Comparison of ENCODE assay signal across 9 cellular contexts in the genomic region with DNA sequence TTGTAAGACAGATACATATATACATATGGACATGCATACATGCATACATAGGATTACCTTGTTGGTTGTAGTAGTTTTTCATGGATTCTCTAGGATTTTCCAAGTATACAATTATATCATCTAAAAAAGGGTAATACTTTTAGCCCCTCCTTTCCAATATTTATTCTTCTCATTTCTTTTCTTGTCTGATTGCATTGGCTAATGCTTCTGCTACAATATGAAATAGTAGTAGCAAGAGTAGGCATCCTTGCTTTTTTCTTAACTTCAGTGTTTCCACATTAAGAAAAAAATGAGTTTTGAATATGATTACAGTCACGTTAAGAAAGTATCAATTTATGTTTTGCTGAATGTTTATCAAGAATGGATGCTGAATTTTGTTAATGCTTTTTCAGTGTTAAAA. TPM values are rescaled to one million over a fixed set of nuclear protein-coding genes. Genes with fewer than 3 reads are reported as not detected.
"Had no signal": no experiment of that assay in that cellular context is flagged by ENCODE, and none has a peak within 500 bp of the region (broad histone marks: within the 10 kb centered on the region; RNA-seq: fewer than 3 reads in every experiment).

No MANE protein-coding gene starts in this region.

- ATAC-seq: GM12878 had no signal

- DNase-seq: GDM1, GF-D8 had no signal

- FAIRE-seq: G401.6, GM12878, GM12891, GM12892, GM18507, GM19239 had no signal

- H3K4me3 ChIP-seq: GM12878 had no signal

RNA-seq across cellular contexts. Expression of a gene that starts 58.0 kb away (rescaled TPM):
- total RNA-seq: G401, GM12878 had no signal
